In genomic region chr1:242017580-242018233, GRCh38 we compare ENCODE assay signal across 8 cellular contexts. TPM values are rescaled to one million over a fixed set of nuclear protein-coding genes. Genes with fewer than 3 reads are reported as not detected.
DNase-seq lines count a peak whose midpoint lies in the region; ATAC-seq and TF ChIP-seq lines count a peak whose summit lies in the region.

No MANE protein-coding gene starts in this region.

- DNase-seq in activated T-cell treated with anti-CD3 and anti-CD28 coated beads, Interleukin-2, amount 50 U/mL, for 48 hours = peak; percentile 26 to 47
- DNase-seq in activated T-cell treated with anti-CD3 and anti-CD28 coated beads, Interleukin-2, amount 50 U/mL, for 1 hour = no peak
- DNase-seq in H4 (ENCODE audit: low spot score) = peak; percentile 62
- DNase-seq in MM.1S = peak; percentile 76
- DNase-seq in choroid plexus epithelial cell (ENCODE audit: low read depth) = peak; percentile 55
- peak; percentile 54 for DNase-seq in lung (ENCODE audit: low spot score)
- peak; percentile 4 for DNase-seq in thoracic aorta (ENCODE audit: low spot score)

- H3K9me3 ChIP-seq in MM.1S (replicated peaks; ENCODE audit: insufficient read depth, low read length) = no peaks in the 10 kb centered on the region
- H3K9me3 ChIP-seq in SU-DHL-6 (ENCODE audit: insufficient read depth, low read length) = no peaks in the 10 kb centered on the region
- no peaks in the 10 kb centered on the region for H3K9me3 ChIP-seq in lung (ENCODE audit: control insufficient read depth in 2 of 2, insufficient read depth in 1 of 2, low read length in 1 of 2)
- no peaks in the 10 kb centered on the region for H3K9me3 ChIP-seq in thoracic aorta

- H2AFZ ChIP-seq in MM.1S (ENCODE audit: low read length) = no peak overlapping the region
- no peak overlapping the region for H2AFZ ChIP-seq in SU-DHL-6 (ENCODE audit: low read depth, low read length, severe bottlenecking)

- H3K9ac ChIP-seq in MM.1S (ENCODE audit: low read length) = no peak overlapping the region
- no peak overlapping the region for H3K9ac ChIP-seq in SU-DHL-6 (ENCODE audit: low read length)

- H3K36me3 ChIP-seq in MM.1S (replicated peaks; ENCODE audit: insufficient read depth, low read length) = no peaks in the 10 kb centered on the region
- no peaks in the 10 kb centered on the region for H3K36me3 ChIP-seq in SU-DHL-6 (ENCODE audit: low read length)
- H3K36me3 ChIP-seq in lung (ENCODE audit: control insufficient read depth in 2 of 2, insufficient read depth in 2 of 2, low read length in 2 of 2) = no peaks in the 10 kb centered on the region
- H3K36me3 ChIP-seq in thoracic aorta = no peaks in the 10 kb centered on the region

- TF ChIP-seq CTCF in MM.1S (IDR thresholded peaks at IDR 0.05; ENCODE audit: low read length) (peak; percentile 74), SU-DHL-6 (IDR thresholded peaks at IDR 0.05; ENCODE audit: insufficient read depth, low read length, poor library complexity, severe bottlenecking) (peak; percentile 32), choroid plexus epithelial cell (conservative IDR thresholded peaks at IDR 0.05; ENCODE audit: low read depth, low read length) (peak; percentile 75), lung (IDR thresholded peaks at IDR 0.05; ENCODE audit: control extremely low read depth, extremely low read depth) (peak; percentile 42), thoracic aorta (IDR thresholded peaks at IDR 0.05) (peak; percentile 29)

- H3K27me3 ChIP-seq in MM.1S (replicated peaks; ENCODE audit: insufficient read depth, low read length) (no peaks in the 10 kb centered on the region), SU-DHL-6 (ENCODE audit: low read length) (no peaks in the 10 kb centered on the region), lung (ENCODE audit: control insufficient read depth, insufficient read depth) (no peaks in the 10 kb centered on the region), thoracic aorta (replicated peaks; ENCODE audit: insufficient read depth) (no peaks in the 10 kb centered on the region)

- H3K4me1 ChIP-seq in MM.1S (ENCODE audit: low read length) (no peaks in the 10 kb centered on the region), lung (ENCODE audit: control insufficient read depth in 2 of 2, insufficient read depth in 2 of 2, low read length in 2 of 2) (peaks cover 0 to 1% of the 10 kb centered on the region in 2 donors), thoracic aorta (ENCODE audit: control insufficient read depth in 1 of 2, low read depth in 2 of 2) (no peaks in the 10 kb centered on the region)

- H3K27ac ChIP-seq in MM.1S (ENCODE audit: low read length) (no peak overlapping the region), SU-DHL-6 (ENCODE audit: low read depth, low read length) (no peak overlapping the region), lung (ENCODE audit: low read depth in 1 of 2, low read length in 1 of 2) (no peak overlapping the region), thoracic aorta (no peak overlapping the region)

- 43 to 45% methylated on average over 10 of the region's 10 CpGs for WGBS in lung, 2 donors

- ATAC-seq in lung (ENCODE audit: insufficient read depth, low FRiP score) = no peak
- no peak for ATAC-seq in thoracic aorta (ENCODE audit: insufficient number of reproducible peaks, low FRiP score, low read depth)

- H3K79me2 ChIP-seq in MM.1S (ENCODE audit: low read length) = no peaks in the 10 kb centered on the region
- no peaks in the 10 kb centered on the region for H3K79me2 ChIP-seq in SU-DHL-6 (ENCODE audit: insufficient read depth, low read length)

- H3F3A ChIP-seq in MM.1S (ENCODE audit: insufficient read depth, low read length) (no peaks in the 10 kb centered on the region), SU-DHL-6 (ENCODE audit: insufficient read depth) (no peaks in the 10 kb centered on the region)

- H4K20me1 ChIP-seq in MM.1S (ENCODE audit: insufficient read depth, low read length) (no peaks in the 10 kb centered on the region), SU-DHL-6 (ENCODE audit: low read depth, low read length) (no peaks in the 10 kb centered on the region)

- no peak overlapping the region for H3K4me3 ChIP-seq in MM.1S (ENCODE audit: low read length)
- H3K4me3 ChIP-seq in SU-DHL-6 (ENCODE audit: insufficient read depth, low read length, poor library complexity, severe bottlenecking) = no peak overlapping the region
- no peak overlapping the region for H3K4me3 ChIP-seq in choroid plexus epithelial cell (ENCODE audit: low read depth, low read length)
- H3K4me3 ChIP-seq in lung = no peak overlapping the region
- no peak overlapping the region for H3K4me3 ChIP-seq in thoracic aorta

- no peaks in the 10 kb centered on the region for H3K9me2 ChIP-seq in MM.1S (replicated peaks; ENCODE audit: insufficient read depth, low read length)
- no peaks in the 10 kb centered on the region for H3K9me2 ChIP-seq in SU-DHL-6 (replicated peaks; ENCODE audit: insufficient read depth, low read length)

- no peak overlapping the region for H3K4me2 ChIP-seq in MM.1S (ENCODE audit: low read depth, low read length)
- H3K4me2 ChIP-seq in SU-DHL-6 (ENCODE audit: low read depth, low read length, poor library complexity, severe bottlenecking) = no peak overlapping the region

RNA-seq across cellular contexts. Expression of gene MAP1LC3C, which starts 18.8 kb away (rescaled TPM):
- 0.08 TPM in 1 of 2 replicates, not detected in the other for total RNA-seq in H4 (2014; rRNA removed; shearing (Covaris generic))
- total RNA-seq in lung = 1 to 10 TPM in 1 of 2 donors, under 1 TPM in 1; 0.61 to 3.5 TPM
- under 1 TPM; 0.29 to 0.53 TPM for polyA plus RNA-seq in lung
- total RNA-seq in thoracic aorta = 1 to 10 TPM in 1 of 2 donors, not detected in 1; 2.3 TPM
